In the genomic region with DNA sequence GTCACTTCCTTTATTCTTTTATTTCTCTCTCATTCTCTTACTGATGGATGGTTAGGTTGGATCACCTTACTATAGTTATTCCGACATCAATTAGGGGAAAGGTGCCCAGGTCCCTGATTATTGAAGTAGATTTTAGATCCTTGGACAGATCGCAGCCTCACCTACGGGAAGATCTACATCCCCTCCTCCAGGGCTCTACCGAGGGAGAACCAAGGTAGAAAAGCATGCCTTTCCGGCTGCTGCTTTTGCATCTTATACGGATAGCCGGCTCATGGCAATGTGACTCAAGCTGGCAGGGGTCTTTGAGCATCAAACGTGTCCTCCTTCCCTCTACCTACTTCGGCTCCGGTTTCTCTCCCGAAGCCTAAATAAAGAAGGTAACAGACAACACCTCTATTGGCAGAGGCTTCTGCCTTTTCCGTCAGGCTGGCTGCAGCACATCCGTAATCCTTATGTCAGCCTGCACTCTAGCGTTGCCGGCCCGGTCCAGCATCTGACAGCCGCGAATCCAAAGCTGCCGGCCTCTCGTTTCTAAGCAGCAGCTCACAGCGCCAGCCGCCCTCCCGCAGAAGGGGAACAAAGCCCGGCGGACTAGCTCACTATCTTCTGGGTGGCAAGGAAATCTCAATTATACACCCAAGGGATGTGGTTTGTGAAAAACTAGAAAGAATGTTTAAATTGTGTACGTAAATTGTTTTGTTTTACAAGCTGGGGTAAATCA, we compare ENCODE assay signal across 1 cellular context.
TF ChIP-seq lines count a peak whose summit lies in the region.

No MANE protein-coding gene starts in this region.

TF ChIP-seq in GM12878, 131 proteins besides CTCF, POLR2A, EP300 and RAD21 (continued from another document):
- TF ChIP-seq IRF5 (IDR thresholded peaks at IDR 0.05; ENCODE audit: borderline replicate concordance) (no peak), MXI1 (IDR thresholded peaks at IDR 0.05; ENCODE audit: low read depth, low read length) (no peak), REST (IDR thresholded peaks at IDR 0.05; ENCODE audit: low read depth, low read length) (no peak), ZNF622 (IDR thresholded peaks at IDR 0.05) (no peak), ZBED1 (IDR thresholded peaks at IDR 0.05; ENCODE audit: borderline replicate concordance) (no peak)
TF ChIP-seq in GM12878: peak in this region for 1.
